Comparison of ENCODE assay signal across 33 cellular contexts in genomic region chr20:59446361-59446760, GRCh38.
"Had no signal": no experiment of that assay in that cellular context is flagged by ENCODE, and none has a peak within 500 bp of the region (broad histone marks: within the 10 kb centered on the region; RNA-seq: fewer than 3 reads in every experiment).

No MANE protein-coding gene starts in this region.

- H3K9me3 ChIP-seq: MG63, SJCRH30 had no signal

- ATAC-seq: Panc1, Right ventricle myocardium inferior, SK-N-SH treated with all-trans-retinoic acid at 6 μM for 48 hours had no signal

- H3K4me3 ChIP-seq: MG63, PC-9, SJCRH30, SK-N-MC had no signal

- DNase-seq: Kasumi-1, MG63, NCI-H1048, NCI-H1092 treated with DMSO at 0.1 percent for 48 hours, NCI-H1105 treated with DMSO at 0.1 percent for 48 hours, NCI-H1417, NCI-H1436, NCI-H146, NCI-H1694, NCI-H187, NCI-H1930, NCI-H2029 treated with DMSO at 0.1 percent for 48 hours, NCI-H2081 treated with DMSO at 0.1 percent for 48 hours, NCI-H2107, NCI-H2171, NCI-H226, NCI-H446 treated with DMSO at 0.1 percent for 48 hours, NCI-H510A, NCI-H524, NCI-H526, NCI-H69, NCI-H748 treated with DMSO at 0.1 percent for 48 hours, NCI-H82, SHP77, SIG-M5, SJCRH30 had no signal

- H3K36me3 ChIP-seq: MG63, SJCRH30 had no signal

- FAIRE-seq: RCC 7860 had no signal

- H3K27ac ChIP-seq: PC-9, RWPE1, SJCRH30, SK-N-MC had no signal
